In genomic region chr16:87528690-87529579, GRCh38 we compare ENCODE assay signal across 1 cellular context.
TF ChIP-seq lines count a peak whose summit lies in the region.

No MANE protein-coding gene starts in this region.

TF ChIP-seq in HepG2, 621 proteins besides CTCF, POLR2A, EP300 and RAD21 (continued from another document and continues in another):
- no peak for TF ChIP-seq CREB3 (CRISPR knock-in tag; IDR thresholded peaks at IDR 0.05)
- no peak for TF ChIP-seq SMYD3 (CRISPR knock-in tag; IDR thresholded peaks at IDR 0.05)
- 0 out of 2 replicates have a peak, but pooled peaks have one; percentile 47 for TF ChIP-seq ZNF335 (CRISPR knock-in tag; IDR thresholded peaks at IDR 0.05)
- TF ChIP-seq PTBP1 (IDR thresholded peaks at IDR 0.05; ENCODE audit: low read depth, low read length, poor library complexity, severe bottlenecking), result no peak
- no peak for TF ChIP-seq MBNL3 (CRISPR knock-in tag; conservative IDR thresholded peaks at IDR 0.05)
- TF ChIP-seq SMAD3 (CRISPR knock-in tag; IDR thresholded peaks at IDR 0.05), result peak; percentile 79; the same call in 1 of the 2 replicates
- TF ChIP-seq ZNF350 (CRISPR knock-in tag; IDR thresholded peaks at IDR 0.05; ENCODE audit: borderline replicate concordance, low read depth), result peak; percentile 83; the same call in 1 of the 2 replicates
- no peak for TF ChIP-seq GPN1 (CRISPR knock-in tag; IDR thresholded peaks at IDR 0.05; ENCODE audit: borderline replicate concordance)
- no peak for TF ChIP-seq SYNCRIP (IDR thresholded peaks at IDR 0.05; ENCODE audit: insufficient read depth, low read depth, low read length)
- TF ChIP-seq ZNF841 (CRISPR knock-in tag; IDR thresholded peaks at IDR 0.05; ENCODE audit: borderline replicate concordance), result no peak
- TF ChIP-seq DR1 (CRISPR knock-in tag; IDR thresholded peaks at IDR 0.05), result no peak
- TF ChIP-seq MXI1 (IDR thresholded peaks at IDR 0.05; ENCODE audit: borderline replicate concordance, low read depth, low read length), result peak; percentile 72; the same call in 1 of the 3 replicates
- TF ChIP-seq ZNF138 (CRISPR knock-in tag; IDR thresholded peaks at IDR 0.05; ENCODE audit: low read depth), result 0 out of 2 replicates have a peak, but pooled peaks have one; percentile 64
- no peak for TF ChIP-seq ZNF460 (CRISPR knock-in tag; IDR thresholded peaks at IDR 0.05; ENCODE audit: borderline replicate concordance)
- TF ChIP-seq NFKB2 (CRISPR knock-in tag; IDR thresholded peaks at IDR 0.05; ENCODE audit: borderline replicate concordance), result peak; percentile 79; the same call in 1 of the 2 replicates
- TF ChIP-seq ZNF12 (CRISPR knock-in tag; IDR thresholded peaks at IDR 0.05), result no peak; the same call in 1 of the 2 replicates
- peak; percentile 80; the same call in 1 of the 2 replicates for TF ChIP-seq KDM3A (CRISPR knock-in tag; IDR thresholded peaks at IDR 0.05; ENCODE audit: low read depth)
- TF ChIP-seq NR2F1 (CRISPR knock-in tag; IDR thresholded peaks at IDR 0.05), result peak; percentile 98
- peak; percentile 92 for TF ChIP-seq FOXP1 (IDR thresholded peaks at IDR 0.05)
- peak; percentile 98 for TF ChIP-seq FOXP1 (CRISPR knock-in tag; IDR thresholded peaks at IDR 0.05)
- no peak for TF ChIP-seq JUNB (CRISPR knock-in tag; IDR thresholded peaks at IDR 0.05; ENCODE audit: borderline replicate concordance)
- TF ChIP-seq ZSCAN12 (CRISPR knock-in tag; IDR thresholded peaks at IDR 0.05), result peak; percentile 55; the same call in 1 of the 2 replicates
- 0 out of 2 replicates have a peak, but pooled peaks have one; percentile 23 for TF ChIP-seq MAZ (IDR thresholded peaks at IDR 0.05; ENCODE audit: borderline replicate concordance, low read depth, low read length)
- TF ChIP-seq MAZ (CRISPR knock-in tag; IDR thresholded peaks at IDR 0.05; ENCODE audit: low read depth), result peak; percentile 67
- no peak; the same call in 1 of the 2 replicates for TF ChIP-seq DNMT3B (CRISPR knock-in tag; conservative IDR thresholded peaks at IDR 0.05)
- TF ChIP-seq POLR2G (IDR thresholded peaks at IDR 0.05; ENCODE audit: low read depth, low read length), result peak; percentile 70
- peak; percentile 83 for TF ChIP-seq TCF7L2 (IDR thresholded peaks at IDR 0.05; ENCODE audit: low read depth, low read length)
- no peak for TF ChIP-seq HNRNPLL (IDR thresholded peaks at IDR 0.05; ENCODE audit: low read depth, low read length, poor library complexity, severe bottlenecking)
- TF ChIP-seq ESRRA (CRISPR knock-in tag; IDR thresholded peaks at IDR 0.05; ENCODE audit: low read depth), result no peak
- TF ChIP-seq BORCS8-MEF2B (CRISPR knock-in tag; IDR thresholded peaks at IDR 0.05), result peak; percentile 87
- TF ChIP-seq ZNF318 (CRISPR knock-in tag; IDR thresholded peaks at IDR 0.05), result no peak
- no peak for TF ChIP-seq FOXM1 (CRISPR knock-in tag; IDR thresholded peaks at IDR 0.05)
- no peak for TF ChIP-seq HNRNPL (IDR thresholded peaks at IDR 0.05; ENCODE audit: low read depth, low read length)
- 0 out of 2 replicates have a peak, but pooled peaks have one; percentile 63 for TF ChIP-seq HOXD1 (CRISPR knock-in tag; IDR thresholded peaks at IDR 0.05)
- no peak for TF ChIP-seq PHF20 (CRISPR knock-in tag; IDR thresholded peaks at IDR 0.05)
- no peak for TF ChIP-seq E2F5 (CRISPR knock-in tag; conservative IDR thresholded peaks at IDR 0.05)
- TF ChIP-seq RXRA (CRISPR knock-in tag; IDR thresholded peaks at IDR 0.05), result peak; percentile 85
- peak; percentile 52; the same call in 1 of the 2 replicates for TF ChIP-seq ZNF543 (CRISPR knock-in tag; IDR thresholded peaks at IDR 0.05)
- peak; percentile 38; the same call in 1 of the 2 replicates for TF ChIP-seq ZSCAN31 (CRISPR knock-in tag; IDR thresholded peaks at IDR 0.05; ENCODE audit: low read depth)
- no peak for TF ChIP-seq SATB2 (CRISPR knock-in tag; IDR thresholded peaks at IDR 0.05)
- TF ChIP-seq RBFOX2 (IDR thresholded peaks at IDR 0.05; ENCODE audit: low read depth, low read length), result no peak
- no peak for TF ChIP-seq NFE2L2 (IDR thresholded peaks at IDR 0.05; ENCODE audit: low read length)
- peak; percentile 86; the same call in 1 of the 2 replicates for TF ChIP-seq ZNF609 (CRISPR knock-in tag; IDR thresholded peaks at IDR 0.05; ENCODE audit: borderline replicate concordance)
- no peak for TF ChIP-seq CENPX (CRISPR knock-in tag; IDR thresholded peaks at IDR 0.05)
- peak; percentile 58 for TF ChIP-seq ZNF501 (CRISPR knock-in tag; IDR thresholded peaks at IDR 0.05)
- peak; percentile 87; the same call in 1 of the 2 replicates for TF ChIP-seq ZNF747 (CRISPR knock-in tag; IDR thresholded peaks at IDR 0.05; ENCODE audit: borderline replicate concordance)
- TF ChIP-seq ZNF260 (CRISPR knock-in tag; IDR thresholded peaks at IDR 0.05; ENCODE audit: borderline replicate concordance, low read depth), result no peak
- TF ChIP-seq LCORL (IDR thresholded peaks at IDR 0.05), result peak; percentile 41; the same call in 1 of the 2 replicates
- TF ChIP-seq LCORL (CRISPR knock-in tag; IDR thresholded peaks at IDR 0.05), result peak; percentile 88
- no peak for TF ChIP-seq TEAD2 (CRISPR knock-in tag; IDR thresholded peaks at IDR 0.05)
- TF ChIP-seq SUZ12 (IDR thresholded peaks at IDR 0.05; ENCODE audit: low read depth, low read length), result no peak
- TF ChIP-seq HOXA9 (CRISPR knock-in tag; IDR thresholded peaks at IDR 0.05; ENCODE audit: borderline replicate concordance), result no peak
- TF ChIP-seq RORA (CRISPR knock-in tag; IDR thresholded peaks at IDR 0.05), result no peak
- no peak for TF ChIP-seq LRRFIP1 (CRISPR knock-in tag; conservative IDR thresholded peaks at IDR 0.05)
- peak; percentile 94 for TF ChIP-seq BCL6 (CRISPR knock-in tag; IDR thresholded peaks at IDR 0.05)
